In genomic region chr10:15015451-15015850, GRCh38 we compare ENCODE assay signal across 30 cellular contexts. TPM values are rescaled to one million over a fixed set of nuclear protein-coding genes. Genes with fewer than 3 reads are reported as not detected.
"Had no signal": no experiment of that assay in that cellular context is flagged by ENCODE, and none has a peak within 500 bp of the region (broad histone marks: within the 10 kb centered on the region; RNA-seq: fewer than 3 reads in every experiment).

No MANE protein-coding gene starts in this region.

- H3K36me3 Mint-ChIP-seq: mesothelial cell of epicardium; stimulated activated effector memory CD8-positive, alpha-beta T cell treated with anti-CD3 and anti-CD28 coated beads, Interleukin-12 subunit alpha, Interleukin-12 subunit beta, amount 100 ng/mL, for 72 hours had no signal

- H3K4me3 ChIP-seq: esophagus squamous epithelium, gastrocnemius medialis, lung, pancreas, right lobe of liver, thoracic aorta, transverse colon, upper lobe of right lung, uterus had no signal

- H3K27me3 ChIP-seq: esophagus squamous epithelium, gastrocnemius medialis, pancreas, right lobe of liver, transverse colon, upper lobe of right lung, uterus had no signal

- H3K36me3 ChIP-seq: esophagus squamous epithelium, gastrocnemius medialis, pancreas, right lobe of liver, thoracic aorta, transverse colon, upper lobe of right lung, uterus had no signal

- H3K9me3 Mint-ChIP-seq: effector memory CD8-positive, alpha-beta T cell; mesothelial cell of epicardium; naive thymus-derived CD4-positive, alpha-beta T cell; nephron; stimulated activated effector memory CD8-positive, alpha-beta T cell treated with anti-CD3 and anti-CD28 coated beads, Interleukin-12 subunit alpha, Interleukin-12 subunit beta, amount 100 ng/mL, for 72 hours had no signal

- H3K27ac Mint-ChIP-seq: effector memory CD8-positive, alpha-beta T cell; mesothelial cell of epicardium; naive thymus-derived CD4-positive, alpha-beta T cell; nephron; stimulated activated effector memory CD8-positive, alpha-beta T cell treated with anti-CD3 and anti-CD28 coated beads, Interleukin-12 subunit alpha, Interleukin-12 subunit beta, amount 100 ng/mL, for 72 hours had no signal

- H3K4me1 Mint-ChIP-seq: naive thymus-derived CD4-positive, alpha-beta T cell; nephron; stimulated activated effector memory CD8-positive, alpha-beta T cell treated with anti-CD3 and anti-CD28 coated beads, Interleukin-12 subunit alpha, Interleukin-12 subunit beta, amount 100 ng/mL, for 72 hours had no signal

- H3K27ac ChIP-seq: esophagus squamous epithelium, gastrocnemius medialis, pancreas, right lobe of liver, thoracic aorta, transverse colon, upper lobe of right lung, uterus had no signal

- DNase-seq: cortex of kidney; effector memory CD8-positive, alpha-beta T cell; erythroblast; esophagus squamous epithelium; gastrocnemius medialis; kidney; mesenchymal stem cell; naive thymus-derived CD4-positive, alpha-beta T cell; pancreas; right lobe of liver; small intestine; stimulated activated CD4-positive, alpha-beta T cell treated with anti-CD3 and anti-CD28 coated beads, Interleukin-15, amount 100 ng/mL, for 24 hours; stimulated activated CD4-positive, alpha-beta T cell treated with anti-CD3 and anti-CD28 coated beads, Interleukin-2, amount 100 ng/mL, for 48 hours; stimulated activated naive CD8-positive, alpha-beta T cell treated with anti-CD3 and anti-CD28 coated beads, Interleukin-15, Interleukin-2, amounts not matched to agents 100 U/mL and 50 U/mL, for 24 hours; transverse colon; upper lobe of right lung; uterus had no signal

- H3K4me3 Mint-ChIP-seq: effector memory CD8-positive, alpha-beta T cell; mesothelial cell of epicardium; naive thymus-derived CD4-positive, alpha-beta T cell; nephron; stimulated activated effector memory CD8-positive, alpha-beta T cell treated with anti-CD3 and anti-CD28 coated beads, Interleukin-12 subunit alpha, Interleukin-12 subunit beta, amount 100 ng/mL, for 72 hours had no signal

- H3K9me3 ChIP-seq: esophagus squamous epithelium, gastrocnemius medialis, pancreas, right lobe of liver, thoracic aorta, transverse colon, upper lobe of right lung, uterus had no signal

- H3K4me1 ChIP-seq: gastrocnemius medialis, pancreas, right lobe of liver, transverse colon, upper lobe of right lung, uterus had no signal

RNA-seq across cellular contexts. Expression of gene OLAH, which starts 28.3 kb away (rescaled TPM):
- total RNA-seq: left lobe of liver, mucosa of gallbladder, pancreas, pulmonary artery endothelial cell, transverse colon had no signal
- polyA plus RNA-seq: naive thymus-derived CD4-positive, alpha-beta T cell; pancreas had no signal

RNA-seq across cellular contexts. Expression of gene MEIG1, which starts 56.3 kb away (rescaled TPM):
- total RNA-seq: dermis microvascular lymphatic vessel endothelial cell, gastrocnemius medialis, glomerular endothelial cell, kidney, left lobe of liver, mucosa of gallbladder, omental fat pad, posterior vena cava, pulmonary artery endothelial cell, thoracic aorta, transverse colon, upper lobe of right lung, uterus had no signal
- polyA plus RNA-seq: liver had no signal
